ENCODE assay signal across 8 cellular contexts in the genomic region with DNA sequence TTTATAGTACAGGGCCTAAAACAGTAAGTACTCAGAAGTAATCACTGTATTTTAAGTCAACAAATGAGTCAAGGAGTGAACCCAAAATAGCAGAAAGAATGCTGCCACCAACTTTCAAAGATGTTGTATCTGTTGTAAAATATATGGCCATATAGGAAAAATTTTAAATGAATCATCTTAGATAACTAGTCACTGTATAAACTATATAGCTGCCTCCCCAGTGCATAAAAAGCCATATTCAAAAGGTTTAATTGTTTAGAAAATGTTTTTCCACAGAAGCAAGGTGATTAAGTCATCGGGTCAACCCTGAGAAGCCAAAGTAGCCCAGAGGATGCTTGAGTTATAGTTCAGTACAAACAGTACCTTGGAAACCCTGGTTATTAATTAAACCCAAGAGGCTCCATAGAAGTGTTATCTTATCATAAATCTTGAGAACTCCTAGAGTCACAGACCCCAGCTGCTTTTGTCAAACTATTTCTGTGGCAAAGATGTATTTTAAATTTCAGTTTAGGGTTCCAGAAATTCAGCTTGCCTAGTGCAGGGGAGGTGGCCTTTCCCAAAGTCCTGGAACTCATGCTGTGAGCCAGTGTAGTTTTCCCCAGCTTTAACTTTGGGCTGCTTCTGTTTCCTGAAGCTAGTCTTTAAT. TPM values are rescaled to one million over a fixed set of nuclear protein-coding genes. Genes with fewer than 3 reads are reported as not detected.
DNase-seq lines count a peak whose midpoint lies in the region; ATAC-seq and TF ChIP-seq lines count a peak whose summit lies in the region.

No MANE protein-coding gene starts in this region.

- no peaks in the 10 kb centered on the region for H3K27me3 ChIP-seq in brain microvascular endothelial cell (replicated peaks)

- H3K27ac ChIP-seq in brain microvascular endothelial cell: peak overlapping the region; percentile 49
- peak overlapping the region; percentile 11 for H3K27ac ChIP-seq in urinary bladder (ENCODE audit: low read depth)

- TF ChIP-seq CTCF in brain microvascular endothelial cell (IDR thresholded peaks at IDR 0.05; ENCODE audit: low read depth, low read length, missing control alignments) (no peak), mesothelial cell of epicardium (IDR thresholded peaks at IDR 0.05; ENCODE audit: unreplicated experiment) (no peak)

- no peaks in the 10 kb centered on the region for H3K9me3 Mint-ChIP-seq in activated naive CD4-positive, alpha-beta T cell treated with anti-CD3 and anti-CD28 coated beads, Interleukin-2, amount 50 U/mL, for 72 hours
- H3K9me3 Mint-ChIP-seq in mesothelial cell of epicardium: no peaks in the 10 kb centered on the region

- WGBS in urinary bladder: 43% methylated on average over 1 of the region's 1 CpG

- no peak overlapping the region for H3K4me3 Mint-ChIP-seq in mesothelial cell of epicardium

- peaks cover 0 to 17% of the 10 kb centered on the region in 2 donors for H3K36me3 Mint-ChIP-seq in activated naive CD4-positive, alpha-beta T cell treated with anti-CD3 and anti-CD28 coated beads, Interleukin-2, amount 50 U/mL, for 72 hours
- H3K36me3 Mint-ChIP-seq in mesothelial cell of epicardium: peaks cover 4% of the 10 kb centered on the region

- no peaks in the 10 kb centered on the region for H3K36me3 ChIP-seq in brain microvascular endothelial cell (replicated peaks)
- H3K36me3 ChIP-seq in urinary bladder (ENCODE audit: insufficient read depth): no peaks in the 10 kb centered on the region

- no peak for ATAC-seq in activated naive CD4-positive, alpha-beta T cell treated with anti-CD3 and anti-CD28 coated beads, Interleukin-2, amount 50 U/mL, for 72 hours
- no peak for ATAC-seq in HG02763 (IDR thresholded peaks at IDR 0.05; ENCODE audit: unreplicated experiment)

- H3K4me3 ChIP-seq in brain microvascular endothelial cell (ENCODE audit: low read depth, low read length) (no peak overlapping the region), urinary bladder (ENCODE audit: low read depth, low read length) (no peak overlapping the region)

- in situ Hi-C loops in brain microvascular endothelial cell (cut with HindIII; ENCODE audit: low pct_ligation_motif_present, low sequenced_read_pairs): no loop called here

- peak overlapping the region; percentile 29 to 76 for H3K27ac Mint-ChIP-seq in activated naive CD4-positive, alpha-beta T cell treated with anti-CD3 and anti-CD28 coated beads, Interleukin-2, amount 50 U/mL, for 72 hours
- peak overlapping the region; percentile 39 for H3K27ac Mint-ChIP-seq in mesothelial cell of epicardium

- peaks cover 19% of the 10 kb centered on the region for H3K4me1 Mint-ChIP-seq in mesothelial cell of epicardium

- H3K27me3 Mint-ChIP-seq in mesothelial cell of epicardium (ENCODE audit: low read depth): no peaks in the 10 kb centered on the region

- H3K4me1 ChIP-seq in urinary bladder (ENCODE audit: insufficient read depth): no peaks in the 10 kb centered on the region

- no peak for DNase-seq in activated naive CD4-positive, alpha-beta T cell treated with anti-CD3 and anti-CD28 coated beads, Interleukin-2, amount 50 U/mL, for 72 hours (ENCODE audit: low spot score in 2 of 2)
- no peak for DNase-seq in activated naive CD4-positive, alpha-beta T cell treated with Interleukin-2 at 50 U/mL for 16 hours
- peak; percentile 57 for DNase-seq in brain microvascular endothelial cell
- no peak for DNase-seq in mesothelial cell of epicardium (ENCODE audit: low spot score in 2 of 2, unreplicated experiment in 2 of 2)
- no peak for DNase-seq in NCI-H2081 (lab: John Stamatoyannopoulos, UW)
- DNase-seq in HK-2 (ENCODE audit: unreplicated experiment): no peak

RNA-seq across cellular contexts. Expression of a gene that starts 39.2 kb away (rescaled TPM):
- total RNA-seq in activated naive CD4-positive, alpha-beta T cell treated with anti-CD3 and anti-CD28 coated beads, Interleukin-2, amount 50 U/mL, for 72 hours: 100 to 1,000 TPM; 406 to 425 TPM
- 67.8 to 74.8 TPM (median 72.9 TPM) in 3 replicates for total RNA-seq in mesothelial cell of epicardium
- 300 TPM for total RNA-seq in urinary bladder
- 113 TPM for polyA plus RNA-seq in urinary bladder
